ENCODE assay signal across 16 cellular contexts in the genomic region with DNA sequence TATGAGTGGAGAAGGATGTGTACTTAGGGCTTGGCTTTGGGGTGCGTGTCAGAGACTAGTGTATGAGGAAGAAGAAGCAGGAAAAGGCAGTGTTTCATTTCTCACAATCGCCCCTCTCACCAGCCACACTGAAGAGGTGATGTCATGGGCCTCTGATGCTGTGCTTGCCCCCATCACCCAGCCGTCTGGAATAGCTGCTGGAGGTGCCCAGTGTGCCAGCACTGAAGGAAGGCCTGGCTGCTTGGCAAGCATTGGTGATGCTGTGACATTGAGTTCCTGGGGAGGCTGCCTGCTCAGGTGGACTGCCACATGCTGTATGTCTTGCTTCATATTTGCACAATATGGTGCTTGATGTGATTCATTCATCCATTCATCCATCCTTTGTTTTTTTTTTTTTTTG. TPM values are rescaled to one million over a fixed set of nuclear protein-coding genes. Genes with fewer than 3 reads are reported as not detected.
A peak's percentile ranks its signal among the peaks of the same experiment; 100 is the strongest.
DNase-seq lines count a peak whose midpoint lies in the region; ATAC-seq, FAIRE-seq and TF ChIP-seq lines count a peak whose summit lies in the region.
"Had no signal": no experiment of that assay in that cellular context is flagged by ENCODE, and none has a peak within 500 bp of the region (broad histone marks: within the 10 kb centered on the region; RNA-seq: fewer than 3 reads in every experiment).

No MANE protein-coding gene starts in this region.

- DNase-seq in CD1c-positive myeloid dendritic cell (ENCODE audit: extremely low spot score) = peak; percentile 39
- DNase-seq in MV-4-11 (lab: John Stamatoyannopoulos, UW) = peak; percentile 48
- no peak for DNase-seq in SHP77 treated with DMSO at 0.1 percent for 48 hours (lab: John Stamatoyannopoulos, UW)
- no peak for DNase-seq in urothelium cell line (ENCODE audit: low spot score)
- no peak for DNase-seq in H4 (ENCODE audit: low spot score)
- no peak for DNase-seq in upper lobe of left lung
- DNase-seq: activated CD4-positive, alpha-beta T cell treated with anti-CD3 and anti-CD28 coated beads, Interleukin-2, amount 50 U/mL, for 4 hours; activated gamma-delta T cell treated with Interleukin-2 at 50 U/mL for 16 hours; brain microvascular endothelial cell; left cardiac atrium; naive thymus-derived CD8-positive, alpha-beta T cell; NCI-H345; RPMI8226 had no signal

- TF ChIP-seq CTCF in upper lobe of left lung (IDR thresholded peaks at IDR 0.05) = no peak

- H3K4me1 ChIP-seq in upper lobe of left lung = peaks cover 2 to 8% (median 8%) of the 10 kb centered on the region in 4 donors
- H3K4me1 ChIP-seq: BLaER1 treated with 17β-estradiol and CSF1 and Interleukin-3, amounts not matched to agents 10 nM and 100 nM had no signal

- H3K27me3 ChIP-seq in upper lobe of left lung = no peaks in the 10 kb centered on the region
- H3K27me3 ChIP-seq: brain microvascular endothelial cell had no signal

- no peaks in the 10 kb centered on the region for H3K9me3 ChIP-seq in upper lobe of left lung
- H3K9me3 ChIP-seq: BLaER1 treated with 17β-estradiol and CSF1 and Interleukin-3, amounts not matched to agents 10 nM and 100 nM had no signal

- no peak for TF ChIP-seq EP300 in upper lobe of left lung (IDR thresholded peaks at IDR 0.05)

- no peak for TF ChIP-seq POLR2A in upper lobe of left lung (IDR thresholded peaks at IDR 0.05)

- FAIRE-seq in urothelium cell line (lab: Jason Lieb, UNC) = no peak

- no peak overlapping the region for H3K27ac ChIP-seq in upper lobe of left lung
- H3K27ac ChIP-seq: BLaER1 treated with 17β-estradiol and CSF1 and Interleukin-3, amounts not matched to agents 10 nM and 100 nM; brain microvascular endothelial cell had no signal

- H3K36me3 ChIP-seq in upper lobe of left lung = no peaks in the 10 kb centered on the region
- H3K36me3 ChIP-seq: BLaER1 treated with 17β-estradiol and CSF1 and Interleukin-3, amounts not matched to agents 10 nM and 100 nM; brain microvascular endothelial cell had no signal

- 42 to 79% methylated on average over 3 of the region's 3 CpGs for WGBS in upper lobe of left lung, 2 donors

- no peak overlapping the region for H3K4me3 ChIP-seq in upper lobe of left lung
- H3K4me3 ChIP-seq: BLaER1 treated with 17β-estradiol and CSF1 and Interleukin-3, amounts not matched to agents 10 nM and 100 nM had no signal

- ATAC-seq in GM18868 (IDR thresholded peaks at IDR 0.05; ENCODE audit: unreplicated experiment) = peak; percentile 75
- ATAC-seq in esophagus mucosa = peak; percentile 82
- no peak for ATAC-seq in upper lobe of left lung (ENCODE audit: low FRiP score in 2 of 2)
- ATAC-seq: naive thymus-derived CD8-positive, alpha-beta T cell had no signal

RNA-seq across cellular contexts. Expression of gene CRADD, which starts 56.2 kb away (rescaled TPM):
- 22.5 TPM for total RNA-seq in esophagus mucosa
- 20.7 and 23.8 TPM in 2 replicates for total RNA-seq in H4 (2014; rRNA removed; shearing (Covaris generic))
- 10 to 100 TPM; 13.7 to 40.7 (median 29.0) TPM for total RNA-seq in upper lobe of left lung

Comparison
In these comparisons a context has a peak if more than half of its experiments do, and no peak if none do; other contexts are left out.
1. DNase-seq: peak in CD1c-positive myeloid dendritic cell (single experiment) and MV-4-11 (single experiment); none in SHP77 treated with DMSO at 0.1 percent for 48 hours (single experiment), urothelium cell line (single experiment), H4 (single experiment) and upper lobe of left lung (0 of 2).
2. ATAC-seq: peak in GM18868 (single experiment) and esophagus mucosa (single experiment); none in upper lobe of left lung (0 of 2).